Comparison of ENCODE assay signal across 17 cellular contexts in the genomic region with DNA sequence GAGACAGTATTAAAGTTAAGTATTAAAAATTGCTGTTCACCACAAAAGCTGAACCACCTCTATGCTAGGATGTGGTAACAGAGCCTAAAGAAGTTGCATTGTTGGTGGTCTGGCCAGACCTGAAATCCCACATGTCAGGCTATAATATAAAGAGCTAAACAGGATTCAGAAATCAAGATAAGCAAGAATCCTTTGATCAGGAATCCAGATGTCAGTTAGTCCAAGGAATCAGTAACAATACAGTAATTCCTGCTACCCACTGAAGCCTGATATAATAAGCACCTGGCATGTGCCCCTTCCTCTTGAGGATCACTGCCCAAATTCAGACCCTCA.
"Had no signal": no experiment of that assay in that cellular context is flagged by ENCODE, and none has a peak within 500 bp of the region (broad histone marks: within the 10 kb centered on the region; RNA-seq: fewer than 3 reads in every experiment).

No MANE protein-coding gene starts in this region.

- H3K4me3 ChIP-seq: cardiac muscle cell, left lung, skin epidermis, thyroid gland had no signal

- H3K27me3 ChIP-seq: cardiac muscle cell, left lung, thyroid gland had no signal

- H3K9me3 ChIP-seq: left lung, thyroid gland had no signal

- H3K9me3 Mint-ChIP-seq: activated naive CD4-positive, alpha-beta T cell treated with anti-CD3 and anti-CD28 coated beads for 36 hours; activated naive CD8-positive, alpha-beta T cell treated with anti-CD3 and anti-CD28 coated beads, Interleukin-2, amount 50 U/mL, for 24 hours; activated T-helper 17 cell treated with anti-CD3 and anti-CD28 coated beads, Interleukin-2, amount 50 U/mL, for 72 hours; natural killer cell; stimulated activated naive B cell treated with anti-CD40 and anti-IgM and Interleukin-4, amounts not matched to agents 10 μg/mL and 1 μg/mL and 100 μg/mL, for 72 hours had no signal

- DNase-seq: activated CD4-positive, alpha-beta T cell treated with anti-CD3 and anti-CD28 coated beads, Interleukin-2, amount 50 U/mL, for 48 hours; activated naive CD4-positive, alpha-beta T cell treated with anti-CD3 and anti-CD28 coated beads for 36 hours; activated naive CD8-positive, alpha-beta T cell treated with anti-CD3 and anti-CD28 coated beads, Interleukin-2, amount 50 U/mL, for 24 hours; hippocampal formation; left lung; mammary epithelial cell; natural killer cell; nucleus accumbens; right cardiac atrium; stimulated activated CD4-positive, alpha-beta T cell treated with anti-CD3 and anti-CD28 coated beads, Interleukin-15, amount 100 ng/mL, for 24 hours; stimulated activated CD4-positive, alpha-beta T cell treated with anti-CD3 and anti-CD28 coated beads, Interleukin-4, amount 100 ng/mL, for 1 hour; stimulated activated naive B cell treated with anti-CD40 and anti-IgM and Interleukin-4, amounts not matched to agents 10 μg/mL and 1 μg/mL and 100 μg/mL, for 72 hours; T1000 had no signal

- H3K27ac Mint-ChIP-seq: activated naive CD4-positive, alpha-beta T cell treated with anti-CD3 and anti-CD28 coated beads for 36 hours; activated naive CD8-positive, alpha-beta T cell treated with anti-CD3 and anti-CD28 coated beads, Interleukin-2, amount 50 U/mL, for 24 hours; activated T-helper 17 cell treated with anti-CD3 and anti-CD28 coated beads, Interleukin-2, amount 50 U/mL, for 72 hours; stimulated activated naive B cell treated with anti-CD40 and anti-IgM and Interleukin-4, amounts not matched to agents 10 μg/mL and 1 μg/mL and 100 μg/mL, for 72 hours had no signal

- H3K27ac ChIP-seq: cardiac muscle cell, left lung, skin epidermis, thyroid gland had no signal

- H3K36me3 Mint-ChIP-seq: natural killer cell had no signal

- H3K36me3 ChIP-seq: cardiac muscle cell, left lung, thyroid gland had no signal

- H3K4me3 Mint-ChIP-seq: activated naive CD4-positive, alpha-beta T cell treated with anti-CD3 and anti-CD28 coated beads for 36 hours; activated naive CD8-positive, alpha-beta T cell treated with anti-CD3 and anti-CD28 coated beads, Interleukin-2, amount 50 U/mL, for 24 hours; activated T-helper 17 cell treated with anti-CD3 and anti-CD28 coated beads, Interleukin-2, amount 50 U/mL, for 72 hours; natural killer cell; stimulated activated naive B cell treated with anti-CD40 and anti-IgM and Interleukin-4, amounts not matched to agents 10 μg/mL and 1 μg/mL and 100 μg/mL, for 72 hours had no signal

- H3K27me3 Mint-ChIP-seq: activated naive CD8-positive, alpha-beta T cell treated with anti-CD3 and anti-CD28 coated beads, Interleukin-2, amount 50 U/mL, for 24 hours; activated T-helper 17 cell treated with anti-CD3 and anti-CD28 coated beads, Interleukin-2, amount 50 U/mL, for 72 hours; stimulated activated naive B cell treated with anti-CD40 and anti-IgM and Interleukin-4, amounts not matched to agents 10 μg/mL and 1 μg/mL and 100 μg/mL, for 72 hours had no signal

- ATAC-seq: activated naive CD8-positive, alpha-beta T cell treated with anti-CD3 and anti-CD28 coated beads, Interleukin-2, amount 50 U/mL, for 24 hours; activated T-helper 17 cell treated with anti-CD3 and anti-CD28 coated beads, Interleukin-2, amount 50 U/mL, for 72 hours; right cardiac atrium; stimulated activated naive B cell treated with anti-CD40 and anti-IgM and Interleukin-4, amounts not matched to agents 10 μg/mL and 1 μg/mL and 100 μg/mL, for 72 hours had no signal
